In the genomic region with DNA sequence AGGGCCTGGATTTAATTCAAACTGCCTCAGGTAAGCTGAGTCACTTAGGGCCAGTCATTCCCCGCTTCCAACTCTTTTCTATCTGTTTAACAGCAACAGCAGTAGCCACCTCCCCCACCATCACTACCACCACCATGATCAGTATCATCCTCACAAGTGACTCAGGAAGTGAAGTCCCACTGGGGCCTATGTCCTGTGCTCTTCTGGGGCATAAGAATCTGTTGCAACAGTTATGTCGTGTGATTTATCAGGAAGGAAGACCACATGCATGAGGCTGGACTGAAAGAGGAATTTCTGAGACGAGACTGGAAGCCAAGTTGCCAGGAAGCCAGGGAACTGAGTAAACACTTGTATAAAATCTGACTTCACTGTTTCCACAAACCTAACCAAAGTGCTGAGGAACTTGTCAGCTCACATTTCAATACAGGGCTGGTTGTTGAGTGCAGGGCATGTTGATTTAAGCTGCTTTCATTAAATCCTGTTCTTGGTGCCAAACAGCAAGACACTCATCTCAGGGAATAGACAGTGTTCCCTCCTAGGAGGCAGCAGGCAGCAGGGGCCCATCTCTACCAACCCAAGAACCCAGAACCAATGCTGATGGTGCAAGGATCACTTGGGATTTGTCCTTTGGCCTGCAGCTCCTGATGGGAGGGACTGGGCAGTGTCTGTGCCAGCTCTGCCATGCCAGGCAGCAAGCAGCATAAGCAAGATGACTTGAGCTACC, we compare ENCODE assay signal across 9 cellular contexts.
A peak's percentile ranks its signal among the peaks of the same experiment; 100 is the strongest.
DNase-seq lines count a peak whose midpoint lies in the region; ATAC-seq and TF ChIP-seq lines count a peak whose summit lies in the region.
"Had no signal": no experiment of that assay in that cellular context is flagged by ENCODE, and none has a peak within 500 bp of the region (broad histone marks: within the 10 kb centered on the region; RNA-seq: fewer than 3 reads in every experiment).

No MANE protein-coding gene starts in this region.

- intact Hi-C loops in sigmoid colon (cut with DNase I): loop anchor here (5.0 kb wide), 1 partner anchor 291 kb away; no protein-coding TSS in a partner anchor

- H4K20me1 ChIP-seq in MM.1S (ENCODE audit: insufficient read depth, low read length): no peaks in the 10 kb centered on the region

- no peak overlapping the region for H3K4me3 ChIP-seq in SJSA1
- H3K4me3 ChIP-seq in sigmoid colon: no peak overlapping the region
- no peak overlapping the region for H3K4me3 ChIP-seq in MM.1S (ENCODE audit: low read length)

- H3K4me2 ChIP-seq in MM.1S (ENCODE audit: low read depth, low read length): no peak overlapping the region

- 5 to 6% methylated on average over 3 of the region's 3 CpGs for WGBS in sigmoid colon, 2 donors

- no peaks in the 10 kb centered on the region for H3K79me2 ChIP-seq in MM.1S (ENCODE audit: low read length)

- peak in 1 of 4 donors; percentile 5 for TF ChIP-seq EP300 in sigmoid colon (IDR thresholded peaks at IDR 0.05)

- no peaks in the 10 kb centered on the region for H3F3A ChIP-seq in MM.1S (ENCODE audit: insufficient read depth, low read length)

- H3K9me3 ChIP-seq in SJSA1 (replicated peaks) (no peaks in the 10 kb centered on the region), sigmoid colon (no peaks in the 10 kb centered on the region), MM.1S (replicated peaks; ENCODE audit: insufficient read depth, low read length) (no peaks in the 10 kb centered on the region)

- no peaks in the 10 kb centered on the region for H3K9me2 ChIP-seq in MM.1S (replicated peaks; ENCODE audit: insufficient read depth, low read length)

- TF ChIP-seq CTCF in sigmoid colon (IDR thresholded peaks at IDR 0.05): no peak
- TF ChIP-seq CTCF in MM.1S (IDR thresholded peaks at IDR 0.05; ENCODE audit: low read length): no peak

- H3K27ac ChIP-seq in SJSA1 (peak overlapping the region; percentile 43), sigmoid colon (peak overlapping the region; percentile 61 to 75 (median 68)), MM.1S (ENCODE audit: low read length) (no peak overlapping the region)

- peaks cover 29% of the 10 kb centered on the region for H3K4me1 ChIP-seq in SJSA1 (replicated peaks)
- H3K4me1 ChIP-seq in sigmoid colon: peaks cover 0 to 49% (median 45%) of the 10 kb centered on the region in 4 donors
- peaks cover 3% of the 10 kb centered on the region for H3K4me1 ChIP-seq in MM.1S (ENCODE audit: low read length)

- H3K36me3 ChIP-seq in SJSA1 (no peaks in the 10 kb centered on the region), sigmoid colon (no peaks in the 10 kb centered on the region), MM.1S (replicated peaks; ENCODE audit: insufficient read depth, low read length) (no peaks in the 10 kb centered on the region)

- ATAC-seq in GM18867 (IDR thresholded peaks at IDR 0.05; ENCODE audit: unreplicated experiment) (no peak), HG03521 (IDR thresholded peaks at IDR 0.05; ENCODE audit: unreplicated experiment) (no peak), HG03025 (IDR thresholded peaks at IDR 0.05; ENCODE audit: low FRiP score, unreplicated experiment) (no peak)
- ATAC-seq: T-cell had no signal

- H3K27me3 ChIP-seq in SJSA1 (replicated peaks): no peaks in the 10 kb centered on the region
- H3K27me3 ChIP-seq in sigmoid colon: no peaks in the 10 kb centered on the region
- no peaks in the 10 kb centered on the region for H3K27me3 ChIP-seq in MM.1S (replicated peaks; ENCODE audit: insufficient read depth, low read length)

- DNase-seq in GM04503 (ENCODE audit: low read depth): peak; percentile 97
- peak in 1 of 2 experiments; percentile 42 for DNase-seq in SJSA1 (ENCODE audit: low read depth in 1 of 2, low spot score in 2 of 2)
- DNase-seq in glomerular endothelial cell (ENCODE audit: extremely low read depth, low read depth, low spot score): peak; percentile 63
- peak; percentile 86 for DNase-seq in sigmoid colon
- no peak for DNase-seq in MM.1S
- DNase-seq: T-cell had no signal

- no peak for TF ChIP-seq POLR2A in sigmoid colon (IDR thresholded peaks at IDR 0.05)

- no peak overlapping the region for H2AFZ ChIP-seq in MM.1S (ENCODE audit: low read length)

- H3K9ac ChIP-seq in MM.1S (ENCODE audit: low read length): no peak overlapping the region
